ENCODE assay signal across 32 cellular contexts in the genomic region with DNA sequence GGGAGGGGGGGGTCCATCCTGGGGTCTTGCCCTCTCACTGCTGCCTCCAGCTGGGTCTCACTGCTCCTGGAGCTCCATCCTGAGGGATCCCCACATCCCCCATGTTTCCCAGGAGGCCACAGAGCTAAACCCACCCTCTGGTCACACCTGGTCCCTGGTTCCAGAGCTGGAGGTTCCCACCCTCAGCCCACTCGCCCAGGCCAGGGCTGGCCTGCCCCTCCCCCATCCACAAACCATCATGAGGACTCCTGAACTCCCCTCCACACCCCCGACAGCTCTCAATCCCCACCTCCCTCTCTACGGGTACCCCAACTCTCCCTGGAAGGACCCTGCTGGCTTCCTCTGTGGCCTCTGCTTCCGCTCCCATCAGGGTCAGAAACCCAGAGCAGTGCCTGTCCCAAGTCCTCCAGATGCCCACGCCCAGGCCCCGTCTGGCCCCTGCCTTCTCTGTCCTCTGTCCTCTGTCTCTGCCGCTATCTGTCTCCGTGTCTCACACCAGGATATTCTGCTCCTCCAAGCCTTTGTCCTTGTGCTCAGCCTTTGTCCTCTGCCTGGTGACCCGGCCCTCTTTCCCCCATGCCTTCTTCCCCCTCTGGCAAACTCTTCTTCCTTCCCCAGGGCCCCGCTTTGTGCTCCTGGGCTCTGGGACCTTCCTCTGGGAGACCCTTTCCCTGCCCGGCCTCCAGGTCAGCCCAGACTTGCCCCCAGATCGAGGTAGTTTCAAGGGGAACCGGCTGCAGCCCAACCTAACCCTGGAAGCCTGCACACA.
"Had no signal": no experiment of that assay in that cellular context is flagged by ENCODE, and none has a peak within 500 bp of the region (broad histone marks: within the 10 kb centered on the region; RNA-seq: fewer than 3 reads in every experiment).

No MANE protein-coding gene starts in this region.

- H3K36me3 Mint-ChIP-seq: mesothelial cell of epicardium; naive B cell; stimulated activated memory B cell treated with anti-CD40 and anti-IgM and Interleukin-4, amounts not matched to agents 10 μg/mL and 1 μg/mL and 100 μg/mL, for 72 hours; WTC11 had no signal

- H3K27ac Mint-ChIP-seq: activated CD4-positive, alpha-beta T cell treated with anti-CD3 and anti-CD28 coated beads, Interleukin-2, amount 10 ng/mL, durations not matched to agents 7 days and 5 days; activated CD8-positive, alpha-beta T cell treated with anti-CD3 and anti-CD28 coated beads for 36 hours; activated T-helper 17 cell treated with anti-CD3 and anti-CD28 coated beads, Interleukin-2, amount 50 U/mL, for 72 hours; effector memory CD8-positive, alpha-beta T cell; mesothelial cell of epicardium; stimulated activated memory B cell treated with anti-CD40 and anti-IgM and Interleukin-4, amounts not matched to agents 10 μg/mL and 1 μg/mL and 100 μg/mL, for 72 hours; stimulated activated naive CD8-positive, alpha-beta T cell treated with anti-CD3 and anti-CD28 coated beads, Interleukin-15, amount 100 ng/mL, for 72 hours had no signal

- DNase-seq: activated CD4-positive, alpha-beta T cell treated with anti-CD3 and anti-CD28 coated beads for 1 hour; activated CD4-positive, alpha-beta T cell treated with anti-CD3 and anti-CD28 coated beads, Interleukin-2, amount 10 ng/mL, durations not matched to agents 7 days and 5 days; activated CD8-positive, alpha-beta T cell treated with anti-CD3 and anti-CD28 coated beads for 36 hours; activated gamma-delta T cell treated with Interleukin-2 at 50 U/mL for 16 hours; activated naive CD4-positive, alpha-beta T cell treated with anti-CD3 and anti-CD28 coated beads, Interleukin-2, amount 50 U/mL, for 16 hours; activated T-cell treated with anti-CD3 and anti-CD28 coated beads, Interleukin-2, amount 50 U/mL, for 4 hours; amniotic stem cell; brain microvascular endothelial cell; dorsolateral prefrontal cortex; effector memory CD8-positive, alpha-beta T cell; foreskin keratinocyte; heart right ventricle; left cardiac atrium; left ventricle myocardium superior; naive B cell; nucleus accumbens; psoas muscle; stimulated activated CD4-positive, alpha-beta T cell treated with anti-CD3 and anti-CD28 coated beads, Interleukin-1b, Interleukin-23, amount 100 ng/mL, for 48 hours; stimulated activated CD4-positive, alpha-beta T cell treated with anti-CD3 and anti-CD28 coated beads, Interleukin-4, amount 100 ng/mL, for 4 hours; stimulated activated CD8-positive, alpha-beta memory T cell treated with anti-CD3 and anti-CD28 coated beads, Interleukin-4, amount 100 ng/mL, for 48 hours; stimulated activated naive CD8-positive, alpha-beta T cell treated with anti-CD3 and anti-CD28 coated beads, Interleukin-15, amount 100 ng/mL, for 72 hours; T-helper 2 cell; thyroid gland; upper lobe of right lung had no signal

- H2AFZ ChIP-seq: parathyroid adenoma had no signal

- H3K4me1 ChIP-seq: foreskin keratinocyte, heart right ventricle, parathyroid adenoma, psoas muscle, thyroid gland, upper lobe of right lung had no signal

- H3K79me2 ChIP-seq: parathyroid adenoma had no signal

- H3K36me3 ChIP-seq: brain microvascular endothelial cell, esophagus muscularis mucosa, heart right ventricle, thyroid gland, upper lobe of right lung had no signal

- H3K4me2 ChIP-seq: smooth muscle cell had no signal

- H3K9ac ChIP-seq: parathyroid adenoma had no signal

- ATAC-seq: activated CD8-positive, alpha-beta T cell treated with anti-CD3 and anti-CD28 coated beads for 36 hours; activated T-cell treated with anti-CD3 and anti-CD28 coated beads, Interleukin-2, amount 50 U/mL, for 4 hours; activated T-helper 17 cell treated with anti-CD3 and anti-CD28 coated beads, Interleukin-2, amount 50 U/mL, for 72 hours; effector memory CD8-positive, alpha-beta T cell; foreskin keratinocyte; heart right ventricle; left cardiac atrium; left ventricle myocardium superior; psoas muscle; stimulated activated memory B cell treated with anti-CD40 and anti-IgM and Interleukin-4, amounts not matched to agents 10 μg/mL and 1 μg/mL and 100 μg/mL, for 72 hours; stimulated activated naive CD8-positive, alpha-beta T cell treated with anti-CD3 and anti-CD28 coated beads, Interleukin-15, amount 100 ng/mL, for 72 hours; upper lobe of right lung; WTC11 had no signal

- H3K4me3 Mint-ChIP-seq: activated CD4-positive, alpha-beta T cell treated with anti-CD3 and anti-CD28 coated beads, Interleukin-2, amount 10 ng/mL, durations not matched to agents 7 days and 5 days; activated CD8-positive, alpha-beta T cell treated with anti-CD3 and anti-CD28 coated beads for 36 hours; activated T-cell treated with anti-CD3 and anti-CD28 coated beads, Interleukin-2, amount 50 U/mL, for 4 hours; activated T-helper 17 cell treated with anti-CD3 and anti-CD28 coated beads, Interleukin-2, amount 50 U/mL, for 72 hours; effector memory CD8-positive, alpha-beta T cell; mesothelial cell of epicardium; naive B cell; stimulated activated memory B cell treated with anti-CD40 and anti-IgM and Interleukin-4, amounts not matched to agents 10 μg/mL and 1 μg/mL and 100 μg/mL, for 72 hours; stimulated activated naive CD8-positive, alpha-beta T cell treated with anti-CD3 and anti-CD28 coated beads, Interleukin-15, amount 100 ng/mL, for 72 hours; WTC11 had no signal

- H3K27me3 ChIP-seq: thyroid gland had no signal

- H3K9me3 Mint-ChIP-seq: activated CD4-positive, alpha-beta T cell treated with anti-CD3 and anti-CD28 coated beads, Interleukin-2, amount 10 ng/mL, durations not matched to agents 7 days and 5 days; activated CD8-positive, alpha-beta T cell treated with anti-CD3 and anti-CD28 coated beads for 36 hours; activated T-cell treated with anti-CD3 and anti-CD28 coated beads, Interleukin-2, amount 50 U/mL, for 4 hours; activated T-helper 17 cell treated with anti-CD3 and anti-CD28 coated beads, Interleukin-2, amount 50 U/mL, for 72 hours; effector memory CD8-positive, alpha-beta T cell; mesothelial cell of epicardium; naive B cell; stimulated activated memory B cell treated with anti-CD40 and anti-IgM and Interleukin-4, amounts not matched to agents 10 μg/mL and 1 μg/mL and 100 μg/mL, for 72 hours; stimulated activated naive CD8-positive, alpha-beta T cell treated with anti-CD3 and anti-CD28 coated beads, Interleukin-15, amount 100 ng/mL, for 72 hours; WTC11 had no signal

- H3K27ac ChIP-seq: brain microvascular endothelial cell, coronary artery, esophagus muscularis mucosa, foreskin keratinocyte, heart right ventricle, parathyroid adenoma, psoas muscle, thyroid gland, upper lobe of right lung had no signal

- H3K4me1 Mint-ChIP-seq: activated CD4-positive, alpha-beta T cell treated with anti-CD3 and anti-CD28 coated beads, Interleukin-2, amount 10 ng/mL, durations not matched to agents 7 days and 5 days; activated T-helper 17 cell treated with anti-CD3 and anti-CD28 coated beads, Interleukin-2, amount 50 U/mL, for 72 hours; stimulated activated memory B cell treated with anti-CD40 and anti-IgM and Interleukin-4, amounts not matched to agents 10 μg/mL and 1 μg/mL and 100 μg/mL, for 72 hours; stimulated activated naive CD8-positive, alpha-beta T cell treated with anti-CD3 and anti-CD28 coated beads, Interleukin-15, amount 100 ng/mL, for 72 hours had no signal

- H3K9me3 ChIP-seq: esophagus muscularis mucosa, heart right ventricle, psoas muscle, thyroid gland, upper lobe of right lung had no signal

- H3K4me3 ChIP-seq: coronary artery, dorsolateral prefrontal cortex, esophagus muscularis mucosa, heart right ventricle, psoas muscle, smooth muscle cell, thyroid gland, upper lobe of right lung had no signal
